1 cellular context compared by ENCODE assay signal in the genomic region with DNA sequence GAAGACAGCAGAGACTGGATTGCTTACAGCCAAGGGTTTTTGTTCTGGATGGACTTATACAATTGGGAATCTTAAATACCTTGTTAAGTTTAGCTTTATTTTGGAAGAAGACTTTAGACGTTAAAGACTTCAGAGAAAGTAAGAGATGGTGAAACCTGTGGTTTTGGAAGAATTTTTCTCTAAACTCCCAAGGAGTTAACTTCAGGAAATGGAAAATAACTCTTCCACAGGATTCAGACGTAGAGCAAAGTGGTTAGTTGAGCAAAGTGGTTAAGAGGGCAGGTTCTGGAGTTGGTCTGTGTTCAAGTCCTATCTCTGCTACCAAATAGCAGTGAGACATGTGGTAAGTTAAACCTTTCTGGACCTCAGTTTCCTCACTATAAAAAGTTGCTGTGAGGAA.
TF ChIP-seq lines count a peak whose summit lies in the region.

No MANE protein-coding gene starts in this region.

TF ChIP-seq in GM23338, 12 proteins besides CTCF, POLR2A, EP300 and RAD21 (continued from another document):
- TF ChIP-seq, protein P1, sequence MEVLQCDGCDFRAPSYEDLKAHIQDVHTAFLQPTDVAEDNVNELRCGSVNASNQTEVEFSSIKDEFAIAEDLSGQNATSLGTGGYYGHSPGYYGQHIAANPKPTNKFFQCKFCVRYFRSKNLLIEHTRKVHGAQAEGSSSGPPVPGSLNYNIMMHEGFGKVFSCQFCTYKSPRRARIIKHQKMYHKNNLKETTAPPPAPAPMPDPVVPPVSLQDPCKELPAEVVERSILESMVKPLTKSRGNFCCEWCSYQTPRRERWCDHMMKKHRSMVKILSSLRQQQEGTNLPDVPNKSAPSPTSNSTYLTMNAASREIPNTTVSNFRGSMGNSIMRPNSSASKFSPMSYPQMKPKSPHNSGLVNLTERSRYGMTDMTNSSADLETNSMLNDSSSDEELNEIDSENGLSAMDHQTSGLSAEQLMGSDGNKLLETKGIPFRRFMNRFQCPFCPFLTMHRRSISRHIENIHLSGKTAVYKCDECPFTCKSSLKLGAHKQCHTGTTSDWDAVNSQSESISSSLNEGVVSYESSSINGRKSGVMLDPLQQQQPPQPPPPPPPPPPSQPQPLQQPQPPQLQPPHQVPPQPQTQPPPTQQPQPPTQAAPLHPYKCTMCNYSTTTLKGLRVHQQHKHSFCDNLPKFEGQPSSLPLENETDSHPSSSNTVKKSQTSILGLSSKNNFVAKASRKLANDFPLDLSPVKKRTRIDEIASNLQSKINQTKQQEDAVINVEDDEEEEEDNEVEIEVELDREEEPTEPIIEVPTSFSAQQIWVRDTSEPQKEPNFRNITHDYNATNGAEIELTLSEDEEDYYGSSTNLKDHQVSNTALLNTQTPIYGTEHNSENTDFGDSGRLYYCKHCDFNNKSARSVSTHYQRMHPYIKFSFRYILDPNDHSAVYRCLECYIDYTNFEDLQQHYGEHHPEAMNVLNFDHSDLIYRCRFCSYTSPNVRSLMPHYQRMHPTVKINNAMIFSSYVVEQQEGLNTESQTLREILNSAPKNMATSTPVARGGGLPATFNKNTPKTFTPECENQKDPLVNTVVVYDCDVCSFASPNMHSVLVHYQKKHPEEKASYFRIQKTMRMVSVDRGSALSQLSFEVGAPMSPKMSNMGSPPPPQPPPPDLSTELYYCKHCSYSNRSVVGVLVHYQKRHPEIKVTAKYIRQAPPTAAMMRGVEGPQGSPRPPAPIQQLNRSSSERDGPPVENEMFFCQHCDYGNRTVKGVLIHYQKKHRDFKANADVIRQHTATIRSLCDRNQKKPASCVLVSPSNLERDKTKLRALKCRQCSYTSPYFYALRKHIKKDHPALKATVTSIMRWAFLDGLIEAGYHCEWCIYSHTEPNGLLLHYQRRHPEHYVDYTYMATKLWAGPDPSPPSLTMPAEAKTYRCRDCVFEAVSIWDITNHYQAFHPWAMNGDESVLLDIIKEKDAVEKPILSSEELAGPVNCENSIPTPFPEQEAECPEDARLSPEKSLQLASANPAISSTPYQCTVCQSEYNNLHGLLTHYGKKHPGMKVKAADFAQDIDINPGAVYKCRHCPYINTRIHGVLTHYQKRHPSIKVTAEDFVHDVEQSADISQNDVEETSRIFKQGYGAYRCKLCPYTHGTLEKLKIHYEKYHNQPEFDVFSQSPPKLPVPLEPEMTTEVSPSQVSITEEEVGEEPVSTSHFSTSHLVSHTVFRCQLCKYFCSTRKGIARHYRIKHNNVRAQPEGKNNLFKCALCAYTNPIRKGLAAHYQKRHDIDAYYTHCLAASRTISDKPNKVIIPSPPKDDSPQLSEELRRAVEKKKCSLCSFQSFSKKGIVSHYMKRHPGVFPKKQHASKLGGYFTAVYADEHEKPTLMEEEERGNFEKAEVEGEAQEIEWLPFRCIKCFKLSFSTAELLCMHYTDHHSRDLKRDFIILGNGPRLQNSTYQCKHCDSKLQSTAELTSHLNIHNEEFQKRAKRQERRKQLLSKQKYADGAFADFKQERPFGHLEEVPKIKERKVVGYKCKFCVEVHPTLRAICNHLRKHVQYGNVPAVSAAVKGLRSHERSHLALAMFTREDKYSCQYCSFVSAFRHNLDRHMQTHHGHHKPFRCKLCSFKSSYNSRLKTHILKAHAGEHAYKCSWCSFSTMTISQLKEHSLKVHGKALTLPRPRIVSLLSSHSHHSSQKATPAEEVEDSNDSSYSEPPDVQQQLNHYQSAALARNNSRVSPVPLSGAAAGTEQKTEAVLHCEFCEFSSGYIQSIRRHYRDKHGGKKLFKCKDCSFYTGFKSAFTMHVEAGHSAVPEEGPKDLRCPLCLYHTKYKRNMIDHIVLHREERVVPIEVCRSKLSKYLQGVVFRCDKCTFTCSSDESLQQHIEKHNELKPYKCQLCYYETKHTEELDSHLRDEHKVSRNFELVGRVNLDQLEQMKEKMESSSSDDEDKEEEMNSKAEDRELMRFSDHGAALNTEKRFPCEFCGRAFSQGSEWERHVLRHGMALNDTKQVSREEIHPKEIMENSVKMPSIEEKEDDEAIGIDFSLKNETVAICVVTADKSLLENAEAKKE (CRISPR knock-in tag; IDR thresholded peaks at IDR 0.05): no peak
- TF ChIP-seq JUNB (IDR thresholded peaks at IDR 0.05; ENCODE audit: unreplicated experiment) (no peak), ZNF114 (CRISPR knock-in tag; IDR thresholded peaks at IDR 0.05) (no peak), CREB1 (CRISPR knock-in tag; IDR thresholded peaks at IDR 0.05; ENCODE audit: low read depth) (no peak), ZNF331 (CRISPR knock-in tag; IDR thresholded peaks at IDR 0.05; ENCODE audit: low read depth) (no peak), EZH2 (IDR thresholded peaks at IDR 0.05; ENCODE audit: low read depth, unreplicated experiment) (no peak), POLR2AphosphoS5 (IDR thresholded peaks at IDR 0.05; ENCODE audit: low read depth) (no peak), NANOG (IDR thresholded peaks at IDR 0.05; ENCODE audit: borderline replicate concordance) (no peak), STAT1 (IDR thresholded peaks at IDR 0.05; ENCODE audit: unreplicated experiment) (no peak)
- TF ChIP-seq, protein P2, sequence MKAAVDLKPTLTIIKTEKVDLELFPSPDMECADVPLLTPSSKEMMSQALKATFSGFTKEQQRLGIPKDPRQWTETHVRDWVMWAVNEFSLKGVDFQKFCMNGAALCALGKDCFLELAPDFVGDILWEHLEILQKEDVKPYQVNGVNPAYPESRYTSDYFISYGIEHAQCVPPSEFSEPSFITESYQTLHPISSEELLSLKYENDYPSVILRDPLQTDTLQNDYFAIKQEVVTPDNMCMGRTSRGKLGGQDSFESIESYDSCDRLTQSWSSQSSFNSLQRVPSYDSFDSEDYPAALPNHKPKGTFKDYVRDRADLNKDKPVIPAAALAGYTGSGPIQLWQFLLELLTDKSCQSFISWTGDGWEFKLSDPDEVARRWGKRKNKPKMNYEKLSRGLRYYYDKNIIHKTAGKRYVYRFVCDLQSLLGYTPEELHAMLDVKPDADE (IDR thresholded peaks at IDR 0.05): no peak
TF ChIP-seq in GM23338: peak in this region for 0.
